ENCODE assay signal across 1 cellular context in genomic region chr5:98308960-98309359, GRCh38.
TF ChIP-seq lines count a peak whose summit lies in the region.

No MANE protein-coding gene starts in this region.

TF ChIP-seq in SK-N-SH, 30 proteins besides CTCF, POLR2A, EP300 and RAD21 (continued from another document):
- TF ChIP-seq ZBTB33 (IDR thresholded peaks at IDR 0.05; ENCODE audit: borderline replicate concordance, low read depth): no peak
